9 cellular contexts compared by ENCODE assay signal in genomic region chr5:83720805-83721431, GRCh38.
DNase-seq lines count a peak whose midpoint lies in the region; ATAC-seq lines count a peak whose summit lies in the region.
"Had no signal": no experiment of that assay in that cellular context is flagged by ENCODE, and none has a peak within 500 bp of the region (broad histone marks: within the 10 kb centered on the region; RNA-seq: fewer than 3 reads in every experiment).

HAPLN1 (minus strand) TSS chr5:83720855; CDS start chr5:83673523, 47,332 bp downstream.

- ATAC-seq in stimulated activated memory B cell treated with anti-CD40 and anti-IgM and Interleukin-4, amounts not matched to agents 10 μg/mL and 1 μg/mL and 100 μg/mL, for 72 hours: no peak
- ATAC-seq in GM21786 (IDR thresholded peaks at IDR 0.05; ENCODE audit: unreplicated experiment) (no peak), GM18907 (IDR thresholded peaks at IDR 0.05; ENCODE audit: unreplicated experiment) (no peak)

- no peak within 1 kb of the TSS for H3K27ac ChIP-seq in iPS-20b (ENCODE audit: low read length)
- H3K27ac ChIP-seq: neutrophil had no signal

- no peak within 1 kb of the TSS for H3K27ac Mint-ChIP-seq in stimulated activated memory B cell treated with anti-CD40 and anti-IgM and Interleukin-4, amounts not matched to agents 10 μg/mL and 1 μg/mL and 100 μg/mL, for 72 hours

- H3K9me3 ChIP-seq in adipocyte (ENCODE audit: control insufficient read depth, low read length) (no peaks in the 10 kb centered on the region), iPS-20b (ENCODE audit: insufficient read depth, low read depth, low read length) (no peaks in the 10 kb centered on the region)
- H3K9me3 ChIP-seq: neutrophil had no signal

- H3K9me3 Mint-ChIP-seq in stimulated activated memory B cell treated with anti-CD40 and anti-IgM and Interleukin-4, amounts not matched to agents 10 μg/mL and 1 μg/mL and 100 μg/mL, for 72 hours: no peaks in the 10 kb centered on the region

- H3K36me3 Mint-ChIP-seq in stimulated activated memory B cell treated with anti-CD40 and anti-IgM and Interleukin-4, amounts not matched to agents 10 μg/mL and 1 μg/mL and 100 μg/mL, for 72 hours: no peaks in the 10 kb centered on the region

- H3K27me3 Mint-ChIP-seq in stimulated activated memory B cell treated with anti-CD40 and anti-IgM and Interleukin-4, amounts not matched to agents 10 μg/mL and 1 μg/mL and 100 μg/mL, for 72 hours: peaks cover 47% of the 10 kb centered on the region

- no peaks in the 10 kb centered on the region for H3K36me3 ChIP-seq in adipocyte (ENCODE audit: control insufficient read depth, insufficient read depth, low read length, severe bottlenecking)
- H3K36me3 ChIP-seq in iPS-20b (ENCODE audit: insufficient read depth, low read depth, low read length): no peaks in the 10 kb centered on the region
- H3K36me3 ChIP-seq: neutrophil had no signal

- H3K27me3 ChIP-seq in adipocyte (replicated peaks; ENCODE audit: control insufficient read depth, insufficient read depth, low read length): peaks cover 15% of the 10 kb centered on the region
- H3K27me3 ChIP-seq in iPS-20b (ENCODE audit: insufficient read depth, low read length): no peaks in the 10 kb centered on the region; the same call in 1 of the 2 replicates

- H3K4me1 Mint-ChIP-seq in stimulated activated memory B cell treated with anti-CD40 and anti-IgM and Interleukin-4, amounts not matched to agents 10 μg/mL and 1 μg/mL and 100 μg/mL, for 72 hours: peaks cover 13% of the 10 kb centered on the region

- H3K9ac ChIP-seq in adipocyte (ENCODE audit: low read length) (no peak within 1 kb of the TSS), iPS-20b (ENCODE audit: low read depth, low read length) (peak within 1 kb of the TSS; percentile 73; the same call in 1 of the 2 replicates)

- H3K4me1 ChIP-seq in adipocyte (ENCODE audit: control insufficient read depth, insufficient read depth, low read length) (peaks cover 17% of the 10 kb centered on the region), iPS-20b (ENCODE audit: insufficient read depth, low read length) (peaks cover 17% of the 10 kb centered on the region; the same call in 1 of the 2 replicates)

- DNase-seq in DMS53 (lab: John Stamatoyannopoulos, UW) (peak; percentile 6), DMS53 treated with DMSO at 0.1 percent for 48 hours (lab: John Stamatoyannopoulos, UW; ENCODE audit: unreplicated experiment) (no peak), adipocyte (ENCODE audit: low read depth) (peak; percentile 46), NCI-H1436 treated with DMSO at 0.1 percent for 48 hours (lab: John Stamatoyannopoulos, UW) (no peak)

- peak within 1 kb of the TSS; percentile 55 for H3K4me3 Mint-ChIP-seq in stimulated activated memory B cell treated with anti-CD40 and anti-IgM and Interleukin-4, amounts not matched to agents 10 μg/mL and 1 μg/mL and 100 μg/mL, for 72 hours

- H3K4me3 ChIP-seq in adipocyte (ENCODE audit: low read length) (peak within 1 kb of the TSS; percentile 80), iPS-20b (ENCODE audit: low read length) (peak within 1 kb of the TSS; percentile 71)

Comparison
In these comparisons a context has a peak if more than half of its experiments do, and no peak if none do; other contexts are left out.
1. DNase-seq: peak in DMS53 (single experiment) and adipocyte (single experiment); none in DMS53 treated with DMSO at 0.1 percent for 48 hours (single experiment) and NCI-H1436 treated with DMSO at 0.1 percent for 48 hours (single experiment).